ENCODE assay signal across 8 cellular contexts in genomic region chr10:100535715-100536353, GRCh38. TPM values are rescaled to one million over a fixed set of nuclear protein-coding genes. Genes with fewer than 3 reads are reported as not detected.
DNase-seq lines count a peak whose midpoint lies in the region; ATAC-seq and TF ChIP-seq lines count a peak whose summit lies in the region.

Gene HIF1AN (plus strand): TSS chr10:100535943. CDS start chr10:100535959, 16 bp downstream.

- H3K9me3 Mint-ChIP-seq in CD8-positive, alpha-beta T cell, result no peaks in the 10 kb centered on the region
- H3K9me3 Mint-ChIP-seq in activated CD4-positive, alpha-beta memory T cell treated with anti-CD3 and anti-CD28 coated beads, Interleukin-2, amount 10 ng/mL, durations not matched to agents 7 days and 5 days, result no peaks in the 10 kb centered on the region

- peaks cover 31% of the 10 kb centered on the region for H3K36me3 Mint-ChIP-seq in CD8-positive, alpha-beta T cell
- H3K36me3 Mint-ChIP-seq in activated CD4-positive, alpha-beta memory T cell treated with anti-CD3 and anti-CD28 coated beads, Interleukin-2, amount 10 ng/mL, durations not matched to agents 7 days and 5 days (ENCODE audit: low read depth), result peaks cover 30% of the 10 kb centered on the region

- H3K27me3 Mint-ChIP-seq in CD8-positive, alpha-beta T cell (ENCODE audit: low read depth), result no peaks in the 10 kb centered on the region
- H3K27me3 Mint-ChIP-seq in activated CD4-positive, alpha-beta memory T cell treated with anti-CD3 and anti-CD28 coated beads, Interleukin-2, amount 10 ng/mL, durations not matched to agents 7 days and 5 days, result no peaks in the 10 kb centered on the region

- ATAC-seq in CD8-positive, alpha-beta T cell, result peak; percentile 99
- ATAC-seq in GM19438 (IDR thresholded peaks at IDR 0.05; ENCODE audit: low read depth, unreplicated experiment), result peak; percentile 87
- peak; percentile 91 for ATAC-seq in HG03575 (IDR thresholded peaks at IDR 0.05; ENCODE audit: extremely low read depth, insufficient number of reproducible peaks, low FRiP score, unreplicated experiment)
- ATAC-seq in lower lobe of right lung, result peak; percentile 98 to 100

- H3K27ac ChIP-seq in CD8-positive, alpha-beta T cell (ENCODE audit: low read depth, low read length), result peak within 1 kb of the TSS; percentile 55
- H3K27ac ChIP-seq in ectodermal cell (ENCODE audit: insufficient read depth, low read depth, low read length, poor library complexity, severe bottlenecking) (no peak within 1 kb of the TSS), lower lobe of right lung (peak within 1 kb of the TSS; percentile 67)

- H3K4me3 ChIP-seq in CD8-positive, alpha-beta T cell (ENCODE audit: low read depth, low read length), result peak within 1 kb of the TSS; percentile 59
- H3K4me3 ChIP-seq in ectodermal cell (ENCODE audit: insufficient read depth, low read depth, low read length) (peak within 1 kb of the TSS; percentile 61), lower lobe of right lung (peak within 1 kb of the TSS; percentile 88)

- POLR2A ChIA-PET in CD8-positive, alpha-beta T cell (lab: Charles Lee), result interaction anchor here (0.7 to 2.4 kb wide), 11 partner anchors 8 to 377 kb away, joined by 3 to 14 read pairs (median 4); partner anchors contain the start of genes SCD and SLF2
- POLR2A ChIA-PET in activated CD4-positive, alpha-beta memory T cell treated with anti-CD3 and anti-CD28 coated beads, Interleukin-2, amount 10 ng/mL, durations not matched to agents 7 days and 5 days (lab: Charles Lee), result interaction anchor here (0.8 to 2.3 kb wide), 20 partner anchors 9 to 804 kb away, joined by 3 to 43 read pairs (median 4); partner anchors contain the start of genes COX15, CUTC, ERLIN1 and KAZALD1

- intact Hi-C loops in CD8-positive, alpha-beta T cell (cut with DNase I, micrococcal nuclease), result loop anchor here (2.0 to 10.0 kb wide), 11 partner anchors 249 to 1969 kb away; partner anchors contain the start of genes BLOC1S2 (in 2 of the 2), ACTR1A (in 1 of the 2), BTRC (in 1 of the 2) and COX15 (in 1 of the 2)
- intact Hi-C loops in lower lobe of right lung (cut with DNase I), result no loop called here

- no peaks in the 10 kb centered on the region for H3K9me3 ChIP-seq in CD8-positive, alpha-beta T cell (ENCODE audit: low read length)
- H3K9me3 ChIP-seq in ectodermal cell (ENCODE audit: control insufficient read depth, low read length) (no peaks in the 10 kb centered on the region), lower lobe of right lung (no peaks in the 10 kb centered on the region)

- peaks cover 11% of the 10 kb centered on the region for H3K36me3 ChIP-seq in CD8-positive, alpha-beta T cell (ENCODE audit: insufficient read depth, low read length)
- peaks cover 27% of the 10 kb centered on the region for H3K36me3 ChIP-seq in ectodermal cell (ENCODE audit: control insufficient read depth, insufficient read depth, low read length)
- H3K36me3 ChIP-seq in lower lobe of right lung, result peaks cover 35% of the 10 kb centered on the region

- CTCF ChIA-PET in CD8-positive, alpha-beta T cell (lab: Charles Lee), result interaction anchor here (0.6 to 3.6 kb wide), 11 partner anchors 9 to 354 kb away, joined by 3 to 22 read pairs (median 5); partner anchors contain the start of gene SEC31B
- CTCF ChIA-PET in activated CD4-positive, alpha-beta memory T cell treated with anti-CD3 and anti-CD28 coated beads, Interleukin-2, amount 10 ng/mL, durations not matched to agents 7 days and 5 days (lab: Charles Lee), result interaction anchor here (0.6 to 2.6 kb wide), 23 partner anchors 9 to 679 kb away, joined by 3 to 33 read pairs (median 6); partner anchors contain the start of genes BLOC1S2, SCD, SEC31B and SLF2

- peak; percentile 92 for TF ChIP-seq CTCF in CD8-positive, alpha-beta T cell (IDR thresholded peaks at IDR 0.05)
- peak; percentile 88 for TF ChIP-seq CTCF in lower lobe of right lung (IDR thresholded peaks at IDR 0.05)

- no peak within 1 kb of the TSS for H3K27ac Mint-ChIP-seq in CD8-positive, alpha-beta T cell
- peak within 1 kb of the TSS; percentile 22 for H3K27ac Mint-ChIP-seq in activated CD4-positive, alpha-beta memory T cell treated with anti-CD3 and anti-CD28 coated beads, Interleukin-2, amount 10 ng/mL, durations not matched to agents 7 days and 5 days

- no peak within 1 kb of the TSS for H3K4me3 Mint-ChIP-seq in CD8-positive, alpha-beta T cell
- no peak within 1 kb of the TSS for H3K4me3 Mint-ChIP-seq in activated CD4-positive, alpha-beta memory T cell treated with anti-CD3 and anti-CD28 coated beads, Interleukin-2, amount 10 ng/mL, durations not matched to agents 7 days and 5 days

- peaks cover 19% of the 10 kb centered on the region for H3K4me1 Mint-ChIP-seq in CD8-positive, alpha-beta T cell (ENCODE audit: low read depth)
- H3K4me1 Mint-ChIP-seq in activated CD4-positive, alpha-beta memory T cell treated with anti-CD3 and anti-CD28 coated beads, Interleukin-2, amount 10 ng/mL, durations not matched to agents 7 days and 5 days, result peaks cover 16% of the 10 kb centered on the region

- peak; percentile 73 to 93 (median 87) for DNase-seq in CD8-positive, alpha-beta T cell
- DNase-seq in NCI-H82 (lab: John Stamatoyannopoulos, UW) (peak; percentile 97), lower lobe of right lung (peak; percentile 95)
- DNase-seq in activated CD4-positive, alpha-beta memory T cell treated with anti-CD3 and anti-CD28 coated beads, Interleukin-2, amount 10 ng/mL, durations not matched to agents 7 days and 5 days, result peak; percentile 92
- peak; percentile 75 to 82 (median 82) for DNase-seq in stimulated activated CD4-positive, alpha-beta T cell treated with anti-CD3 and anti-CD28 coated beads, TNF-alpha, amount 100 ng/mL, for 24 hours (ENCODE audit: low read depth in 3 of 3)

- H3K27me3 ChIP-seq in CD8-positive, alpha-beta T cell (ENCODE audit: insufficient read depth, low read length), result no peaks in the 10 kb centered on the region
- H3K27me3 ChIP-seq in ectodermal cell (ENCODE audit: control insufficient read depth, insufficient read depth, low read length, poor library complexity, severe bottlenecking) (no peaks in the 10 kb centered on the region), lower lobe of right lung (ENCODE audit: low read depth) (no peaks in the 10 kb centered on the region)

- H3K4me1 ChIP-seq in CD8-positive, alpha-beta T cell (ENCODE audit: insufficient read depth, low read length), result peaks cover 29% of the 10 kb centered on the region
- H3K4me1 ChIP-seq in ectodermal cell (ENCODE audit: control insufficient read depth, insufficient read depth, low read length), result peaks cover 10% of the 10 kb centered on the region
- H3K4me1 ChIP-seq in lower lobe of right lung, result peaks cover 37% of the 10 kb centered on the region

- WGBS in ectodermal cell, 2 experiments, result 1% methylated on average over 35 of the region's 35 CpGs

RNA-seq across cellular contexts. Expression of gene HIF1AN, which starts in this region (rescaled TPM):
- total RNA-seq in CD8-positive, alpha-beta T cell, result 10 to 100 TPM; 28.0 to 31.2 TPM
- total RNA-seq in activated CD4-positive, alpha-beta memory T cell treated with anti-CD3 and anti-CD28 coated beads, Interleukin-2, amount 10 ng/mL, durations not matched to agents 7 days and 5 days, result 10 to 100 TPM; 57.7 to 58.8 TPM
- polyA plus RNA-seq in ectodermal cell (2013, experiment 1 of 4), result 38.8 TPM
- polyA plus RNA-seq in ectodermal cell (2013, experiment 2 of 4), result 52.3 TPM
- polyA plus RNA-seq in ectodermal cell (2013, experiment 3 of 4), result 21.9 TPM
- polyA plus RNA-seq in ectodermal cell (2013, experiment 4 of 4), result 26.8 TPM
- total RNA-seq in lower lobe of right lung, result 35.6 TPM
